ENCODE assay signal across 8 cellular contexts in genomic region chr16:61917865-61918826, GRCh38.
DNase-seq lines count a peak whose midpoint lies in the region; ATAC-seq, FAIRE-seq and TF ChIP-seq lines count a peak whose summit lies in the region.
"Not testable (repeated sequence)": the region's sequence is repeated elsewhere in the genome, so short reads cannot be mapped to it uniquely, and the experiment has no call there.

No MANE protein-coding gene starts in this region.

- 26% methylated on average over 17 of the region's 37 CpGs for WGBS in A549 (ENCODE audit: missing lambda C conversion rate)
- WGBS in HUES64 = 48% methylated on average over 24 of the region's 37 CpGs

- not testable (repeated sequence) for TF ChIP-seq POLR2A in A549 (IDR thresholded peaks at IDR 0.05; ENCODE audit: low read length)

- not testable (repeated sequence) for H3K36me3 Mint-ChIP-seq in neural crest cell (ENCODE audit: low read depth)

- H3K9ac ChIP-seq in ES-I3 (ENCODE audit: low read depth, low read length) (peak overlapping the region; percentile 61), HUES64 (ENCODE audit: low read depth, low read length) (peak overlapping the region; percentile 80), iPS-15b (ENCODE audit: low read depth, low read length) (peak overlapping the region; percentile 47)

- H3K27me3 Mint-ChIP-seq in neural crest cell (ENCODE audit: low read depth) = not testable (repeated sequence)

- H3K4me1 ChIP-seq in A549; ES-I3 (ENCODE audit: insufficient read depth, low read length); HUES64 (ENCODE audit: insufficient read depth, low read length); RWPE2 (ENCODE audit: insufficient read depth, poor library complexity, severe bottlenecking); iPS-15b (ENCODE audit: control insufficient read depth, insufficient read depth, low read length): not testable (repeated sequence)

- not testable (repeated sequence) for FAIRE-seq in A549 (lab: Jason Lieb, UNC)

- H3K4me3 ChIP-seq in A549 (peak overlapping the region; percentile 42), HUES64 (ENCODE audit: low read length) (peak overlapping the region; percentile 41), RWPE2 (ENCODE audit: severe bottlenecking) (peak overlapping the region; percentile 41), iPS-15b (ENCODE audit: low read depth, low read length) (peak overlapping the region; percentile 41)

- H3K4me1 Mint-ChIP-seq in neural crest cell = not testable (repeated sequence)

- CTCF ChIA-PET in A549 (lab: Yijun Ruan, JAX) = not testable (repeated sequence)

- not testable (repeated sequence) for TF ChIP-seq RAD21 in A549 (conservative IDR thresholded peaks at IDR 0.05 in 1 of 2, IDR thresholded peaks at IDR 0.05 in 1 of 2)

- POLR2A ChIA-PET in A549 (lab: Yijun Ruan, JAX) = not testable (repeated sequence)

- H3K27ac ChIP-seq in A549 (peak overlapping the region; percentile 65 to 75), RWPE2 (ENCODE audit: poor library complexity, severe bottlenecking) (peak overlapping the region; percentile 59), epithelial cell of prostate (peak overlapping the region; percentile 66)
- H3K27ac ChIP-seq in HUES64 (ENCODE audit: low read depth, low read length) = not testable (repeated sequence)

- H3K4me3 Mint-ChIP-seq in neural crest cell = peak overlapping the region; percentile 88

- peak; percentile 82 to 87 for ATAC-seq in A549
- peak; percentile 79 for ATAC-seq in RWPE2 (ENCODE audit: low read depth)

- TF ChIP-seq CTCF in A549 (IDR thresholded peaks at IDR 0.05); RWPE2 (IDR thresholded peaks at IDR 0.05; ENCODE audit: poor library complexity, severe bottlenecking); neural crest cell (conservative IDR thresholded peaks at IDR 0.05): not testable (repeated sequence)

- not testable (repeated sequence) for H3K9me3 Mint-ChIP-seq in neural crest cell

- TF ChIP-seq EP300 in A549 (IDR thresholded peaks at IDR 0.05) = not testable (repeated sequence)

- H3K9me3 ChIP-seq in A549; ES-I3 (ENCODE audit: control insufficient read depth, insufficient read depth, low read length); HUES64 (ENCODE audit: insufficient read depth, low read depth, low read length); RWPE2 (ENCODE audit: severe bottlenecking); iPS-15b (ENCODE audit: control insufficient read depth, insufficient read depth, low read length): not testable (repeated sequence)

- not testable (repeated sequence) for H3K36me3 ChIP-seq in ES-I3 (ENCODE audit: insufficient read depth, low read length); HUES64 (ENCODE audit: insufficient read depth, low read length); RWPE2 (ENCODE audit: low read depth); iPS-15b (ENCODE audit: control insufficient read depth, insufficient read depth, low read length)

- peak overlapping the region; percentile 95 for H3K27ac Mint-ChIP-seq in neural crest cell (ENCODE audit: unreplicated experiment)

- peak overlapping the region; percentile 67 for H3K4me2 ChIP-seq in A549

- DNase-seq in A549 (ENCODE audit: low read depth in 1 of 2, low spot score in 1 of 2) (peak; percentile 5 to 36), NCI-H510A treated with DMSO at 0.1 percent for 48 hours (lab: John Stamatoyannopoulos, UW) (peak; percentile 47), epithelial cell of prostate (ENCODE audit: low read depth, low spot score) (peak; percentile 2), neural crest cell (ENCODE audit: low read depth, low spot score) (peak; percentile 13)
- not testable (repeated sequence) for DNase-seq in RWPE2 (ENCODE audit: low spot score)

- not testable (repeated sequence) for H3K27me3 ChIP-seq in HUES64 (ENCODE audit: insufficient read depth, low read length); RWPE2 (ENCODE audit: insufficient read depth, poor library complexity, severe bottlenecking); iPS-15b (ENCODE audit: control insufficient read depth, insufficient read depth, low read length)
